ENCODE assay signal across 8 cellular contexts in genomic region chr19:6531163-6531955, GRCh38. TPM values are rescaled to one million over a fixed set of nuclear protein-coding genes. Genes with fewer than 3 reads are reported as not detected.
DNase-seq lines count a peak whose midpoint lies in the region; ATAC-seq and TF ChIP-seq lines count a peak whose summit lies in the region.

No MANE protein-coding gene starts in this region.

- in situ Hi-C loops in KBM-7 (cut with MboI; ENCODE audit: low pct_unique_long_range_greater_than_20kb, low sequenced_read_pairs): no loop called here

- peaks cover 0 to 3% (median 2%) of the 10 kb centered on the region in 4 donors for H3K27me3 ChIP-seq in liver (ENCODE audit: control insufficient read depth in 4 of 4, insufficient read depth in 4 of 4, low read length in 3 of 4)
- H3K27me3 ChIP-seq in tibial nerve: peaks cover 0 to 31% of the 10 kb centered on the region in 2 donors

- H3K36me3 Mint-ChIP-seq in activated T-cell treated with anti-CD3 and anti-CD28 coated beads, Interleukin-2, amount 50 U/mL, for 72 hours (ENCODE audit: insufficient read depth in 2 of 2): peaks cover 2 to 11% of the 10 kb centered on the region in 2 donors
- H3K36me3 Mint-ChIP-seq in activated naive CD8-positive, alpha-beta T cell treated with anti-CD3 and anti-CD28 coated beads, Interleukin-2, amount 50 U/mL, for 24 hours (ENCODE audit: low read depth): peaks cover 8% of the 10 kb centered on the region

- 11% methylated on average over 57 of the region's 57 CpGs for WGBS in liver
- 11 to 20% methylated on average over 30 to 42 of the region's 57 CpGs for WGBS in tibial nerve, 2 donors

- TF ChIP-seq EP300 in tibial nerve (IDR thresholded peaks at IDR 0.05): no peak

- H3K9me3 Mint-ChIP-seq in activated T-cell treated with anti-CD3 and anti-CD28 coated beads, Interleukin-2, amount 50 U/mL, for 72 hours: no peaks in the 10 kb centered on the region
- no peaks in the 10 kb centered on the region for H3K9me3 Mint-ChIP-seq in activated naive CD8-positive, alpha-beta T cell treated with anti-CD3 and anti-CD28 coated beads, Interleukin-2, amount 50 U/mL, for 24 hours

- H3K9me3 ChIP-seq in liver (ENCODE audit: control insufficient read depth in 4 of 4, low read length in 3 of 4) (no peaks in the 10 kb centered on the region), tibial nerve (no peaks in the 10 kb centered on the region)

- H3K9ac ChIP-seq in liver (ENCODE audit: low read depth in 1 of 2, low read length in 2 of 2): peak overlapping the region in 1 of 2 donors; percentile 6

- H3K4me3 ChIP-seq in liver (ENCODE audit: low read depth in 1 of 3, low read length in 3 of 3) (peak overlapping the region in 2 of 3 donors; percentile 47 to 48), tibial nerve (peak overlapping the region; percentile 42 to 62 (median 56))

- H3K27ac ChIP-seq in liver (ENCODE audit: low read depth in 1 of 2, low read length in 2 of 2) (no peak overlapping the region), tibial nerve (peak overlapping the region in 3 of 4 donors; percentile 46 to 85 (median 68))

- TF ChIP-seq CTCF in liver (IDR thresholded peaks at IDR 0.05; ENCODE audit: low read depth, low read length, missing input control): no peak
- peak in 1 of 5 experiments; percentile 6 for TF ChIP-seq CTCF in tibial nerve (IDR thresholded peaks at IDR 0.05)

- H3K4me3 Mint-ChIP-seq in activated T-cell treated with anti-CD3 and anti-CD28 coated beads, Interleukin-2, amount 50 U/mL, for 72 hours: peak overlapping the region; percentile 82 to 85
- peak overlapping the region; percentile 78 for H3K4me3 Mint-ChIP-seq in activated naive CD8-positive, alpha-beta T cell treated with anti-CD3 and anti-CD28 coated beads, Interleukin-2, amount 50 U/mL, for 24 hours

- no peak for TF ChIP-seq RAD21 in liver (IDR thresholded peaks at IDR 0.05)

- no peak for TF ChIP-seq POLR2A in tibial nerve (IDR thresholded peaks at IDR 0.05)

- H3K36me3 ChIP-seq in liver (ENCODE audit: control insufficient read depth in 4 of 4, insufficient read depth in 3 of 4, low read depth in 1 of 4, low read length in 3 of 4) (no peaks in the 10 kb centered on the region), tibial nerve (peaks cover 0 to 13% (median 0%) of the 10 kb centered on the region in 3 donors)

- DNase-seq in activated T-cell treated with anti-CD3 and anti-CD28 coated beads, Interleukin-2, amount 50 U/mL, for 72 hours: no peak
- no peak for DNase-seq in activated T-cell treated with anti-CD3 and anti-CD28 coated beads, Interleukin-2, amount 50 U/mL, for 48 hours
- DNase-seq in activated naive CD8-positive, alpha-beta T cell treated with anti-CD3 and anti-CD28 coated beads, Interleukin-2, amount 50 U/mL, for 24 hours: no peak
- no peak for DNase-seq in tibial nerve (ENCODE audit: low spot score in 2 of 2)
- DNase-seq in KBM-7: no peak

- H3K27me3 Mint-ChIP-seq in activated T-cell treated with anti-CD3 and anti-CD28 coated beads, Interleukin-2, amount 50 U/mL, for 72 hours (ENCODE audit: low read depth): peaks cover 45% of the 10 kb centered on the region
- peaks cover 35% of the 10 kb centered on the region for H3K27me3 Mint-ChIP-seq in activated naive CD8-positive, alpha-beta T cell treated with anti-CD3 and anti-CD28 coated beads, Interleukin-2, amount 50 U/mL, for 24 hours

- H3K4me1 ChIP-seq in liver (ENCODE audit: control insufficient read depth in 4 of 4, insufficient read depth in 4 of 4, low read length in 3 of 4): peaks cover 5 to 8% (median 6%) of the 10 kb centered on the region in 4 donors
- peaks cover 0 to 48% (median 30%) of the 10 kb centered on the region in 4 donors for H3K4me1 ChIP-seq in tibial nerve

- no peak overlapping the region for H3K27ac Mint-ChIP-seq in activated T-cell treated with anti-CD3 and anti-CD28 coated beads, Interleukin-2, amount 50 U/mL, for 72 hours
- H3K27ac Mint-ChIP-seq in activated naive CD8-positive, alpha-beta T cell treated with anti-CD3 and anti-CD28 coated beads, Interleukin-2, amount 50 U/mL, for 24 hours: peak overlapping the region; percentile 59

- H3K4me1 Mint-ChIP-seq in activated T-cell treated with anti-CD3 and anti-CD28 coated beads, Interleukin-2, amount 50 U/mL, for 72 hours (ENCODE audit: low read depth): peaks cover 47% of the 10 kb centered on the region
- peaks cover 49% of the 10 kb centered on the region for H3K4me1 Mint-ChIP-seq in activated naive CD8-positive, alpha-beta T cell treated with anti-CD3 and anti-CD28 coated beads, Interleukin-2, amount 50 U/mL, for 24 hours

- peak; percentile 13 to 16 for ATAC-seq in activated T-cell treated with anti-CD3 and anti-CD28 coated beads, Interleukin-2, amount 50 U/mL, for 72 hours (replicated peaks in 1 of 2)
- peak; percentile 8 for ATAC-seq in activated naive CD8-positive, alpha-beta T cell treated with anti-CD3 and anti-CD28 coated beads, Interleukin-2, amount 50 U/mL, for 24 hours
- no peak for ATAC-seq in HG02759 (IDR thresholded peaks at IDR 0.05; ENCODE audit: unreplicated experiment)
- no peak for ATAC-seq in GM18868 (IDR thresholded peaks at IDR 0.05; ENCODE audit: unreplicated experiment)

TF ChIP-seq in liver, 16 proteins besides CTCF, POLR2A, EP300 and RAD21:
- TF ChIP-seq RXRA (IDR thresholded peaks at IDR 0.05) (no peak), SP1 (IDR thresholded peaks at IDR 0.05) (no peak), EGR1 (IDR thresholded peaks at IDR 0.05; ENCODE audit: low read depth in 2 of 2) (no peak), GABPA (IDR thresholded peaks at IDR 0.05 in 1 of 2, conservative IDR thresholded peaks at IDR 0.05 in 1 of 2) (no peak), JUND (IDR thresholded peaks at IDR 0.05) (no peak), ATF3 (IDR thresholded peaks at IDR 0.05) (no peak)

RNA-seq across cellular contexts. Expression of gene TNFSF9, which starts 0.5 kb away (rescaled TPM):
- 1 to 10 TPM; 3.4 to 6.3 TPM for total RNA-seq in activated T-cell treated with anti-CD3 and anti-CD28 coated beads, Interleukin-2, amount 50 U/mL, for 72 hours
- total RNA-seq in liver: under 1 TPM in 1 of 2 donors, not detected in 1; 0.08 TPM
- polyA plus RNA-seq in liver: under 1 TPM in 1 of 2 donors, not detected in 1; 0.12 TPM
- 1 to 10 TPM in 2 of 4 donors, under 1 TPM in 1, not detected in 1; 0.66 to 1.3 (median 1.2) TPM for total RNA-seq in tibial nerve

RNA-seq across cellular contexts. Expression of gene TUBB4A, which starts 29.2 kb away (rescaled TPM):
- 10 to 100 TPM in 1 of 2 donors, 1 to 10 TPM in 1; 8.7 to 11.9 TPM for total RNA-seq in activated T-cell treated with anti-CD3 and anti-CD28 coated beads, Interleukin-2, amount 50 U/mL, for 72 hours
- total RNA-seq in liver (1 to 10 TPM in 1 of 2 donors, under 1 TPM in 1; 0.25 to 1.6 TPM), tibial nerve (10 to 100 TPM; 10.8 to 31.0 (median 22.1) TPM)
- 1 to 10 TPM in 1 of 2 donors, under 1 TPM in 1; 0.28 to 1.9 TPM for polyA plus RNA-seq in liver

RNA-seq across cellular contexts. Expression of gene DENND1C, which starts 49.8 kb away (rescaled TPM):
- 100 to 1,000 TPM in 1 of 2 donors, 10 to 100 TPM in 1; 92.1 to 105 TPM for total RNA-seq in activated T-cell treated with anti-CD3 and anti-CD28 coated beads, Interleukin-2, amount 50 U/mL, for 72 hours
- total RNA-seq in liver (1 to 10 TPM; 1.1 to 1.4 TPM), tibial nerve (1 to 10 TPM; 1.1 to 8.1 (median 2.5) TPM)
- 1 to 10 TPM in 1 of 2 donors, under 1 TPM in 1; 0.99 to 1.5 TPM for polyA plus RNA-seq in liver

RNA-seq across cellular contexts. Expression of gene CD70, which starts 59.6 kb away (rescaled TPM):
- 10 to 100 TPM; 25.0 to 31.5 TPM for total RNA-seq in activated T-cell treated with anti-CD3 and anti-CD28 coated beads, Interleukin-2, amount 50 U/mL, for 72 hours
- not detected for total RNA-seq in liver
- polyA plus RNA-seq in liver: not detected
- total RNA-seq in tibial nerve: under 1 TPM in 1 of 4 donors, not detected in 3; 0.87 TPM

Comparison
In these comparisons a context has a peak if more than half of its experiments do, and no peak if none do; other contexts are left out.
1. ATAC-seq: peak in activated T-cell treated with anti-CD3 and anti-CD28 coated beads, Interleukin-2, amount 50 U/mL, for 72 hours (2 of 2) and activated naive CD8-positive, alpha-beta T cell treated with anti-CD3 and anti-CD28 coated beads, Interleukin-2, amount 50 U/mL, for 24 hours (single experiment); none in HG02759 (single experiment) and GM18868 (single experiment).
2. H3K27ac ChIP-seq: peak in tibial nerve (3 of 4); none in liver (0 of 2).
3. RNA of gene DENND1C, which starts 49.8 kb away (total RNA-seq): 92.1 to 105 TPM in activated T-cell treated with anti-CD3 and anti-CD28 coated beads, Interleukin-2, amount 50 U/mL, for 72 hours; 1.1 to 8.1 TPM in tibial nerve and 1.1 to 1.4 TPM in liver; every median in the first group is over 10 times any median in the second.